Comparison of ENCODE assay signal across 12 cellular contexts in the genomic region with DNA sequence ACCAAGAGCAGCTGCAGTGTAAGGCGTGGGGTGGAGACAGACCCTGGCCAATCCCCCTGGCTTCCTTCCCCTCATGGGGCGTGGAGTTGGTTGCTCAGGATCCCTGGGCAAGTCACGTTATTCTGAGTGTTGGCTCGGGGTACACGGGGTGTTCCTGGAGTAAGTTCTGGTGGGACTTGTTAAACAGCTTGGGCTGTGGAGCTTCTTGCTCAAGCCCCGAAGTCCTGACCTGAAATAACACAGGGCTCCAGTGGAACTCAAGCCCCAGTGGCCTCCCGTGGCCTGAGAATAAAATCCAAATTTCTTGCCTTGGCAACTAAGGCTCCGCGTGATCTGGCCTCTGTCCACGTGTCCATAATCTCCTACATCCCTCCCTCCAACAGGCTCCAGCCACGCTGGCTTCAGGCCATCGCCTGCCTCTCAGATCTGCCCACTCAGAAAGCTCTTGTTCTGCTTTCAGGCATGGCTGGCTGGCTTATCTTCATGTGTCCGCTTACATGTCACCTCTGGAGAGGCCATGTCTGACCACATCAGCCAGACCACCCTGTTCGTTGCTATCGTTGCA. TPM values are rescaled to one million over a fixed set of nuclear protein-coding genes. Genes with fewer than 3 reads are reported as not detected.
DNase-seq lines count a peak whose midpoint lies in the region; ATAC-seq, FAIRE-seq and TF ChIP-seq lines count a peak whose summit lies in the region.
"Had no signal": no experiment of that assay in that cellular context is flagged by ENCODE, and none has a peak within 500 bp of the region (broad histone marks: within the 10 kb centered on the region; RNA-seq: fewer than 3 reads in every experiment).

No MANE protein-coding gene starts in this region.

- POLR2A ChIA-PET in K562 (lab: Yijun Ruan, JAX) = interaction anchor here (0.6 to 1.3 kb wide), 2 partner anchors 13 to 19 kb away, joined by 3 read pairs; no protein-coding TSS in a partner anchor

- H4K20me1 ChIP-seq in K562 (replicated peaks; ENCODE audit: control insufficient read depth, insufficient read depth, low read length) = no peaks in the 10 kb centered on the region

- H3K9me3 ChIP-seq in BE2C (no peaks in the 10 kb centered on the region), K562 (replicated peaks; ENCODE audit: control insufficient read depth, insufficient read depth, low read depth, low read length) (no peaks in the 10 kb centered on the region)
- H3K9me3 ChIP-seq: HAP-1, prostate gland had no signal

- no peak for TF ChIP-seq RAD21 in K562 (CRISPR knock-in tag; conservative IDR thresholded peaks at IDR 0.05 in 1 of 2, IDR thresholded peaks at IDR 0.05 in 1 of 2)

- DNase-seq in BE2C (peak; percentile 55), K562 (ENCODE audit: extremely low read depth in 1 of 4, low spot score in 3 of 4) (peak in 2 of 4 experiments; percentile 42 to 62), hepatic stellate cell (ENCODE audit: low spot score) (peak; percentile 42), putamen (ENCODE audit: low spot score) (peak; percentile 90), CD14-positive monocyte (ENCODE audit: low spot score) (no peak), GF-D8 (lab: John Stamatoyannopoulos, UW) (no peak)
- DNase-seq in activated naive CD4-positive, alpha-beta T cell treated with anti-CD3 and anti-CD28 coated beads, Interleukin-2, amount 50 U/mL, for 72 hours (ENCODE audit: low spot score in 2 of 2) = no peak
- DNase-seq: activated naive CD4-positive, alpha-beta T cell treated with anti-CD3 and anti-CD28 coated beads for 36 hours; NCI-H510A treated with DMSO at 0.1 percent for 48 hours had no signal

- H3K27me3 Mint-ChIP-seq in CD14-positive monocyte (ENCODE audit: low read depth in 3 of 3) = peaks cover 4 to 12% (median 6%) of the 10 kb centered on the region in 3 donors

- no peaks in the 10 kb centered on the region for H3K36me3 ChIP-seq in BE2C
- H3K36me3 ChIP-seq in K562 (ENCODE audit: control insufficient read depth, insufficient read depth, low read length) = no peaks in the 10 kb centered on the region
- H3K36me3 ChIP-seq: HAP-1, prostate gland had no signal

- no peaks in the 10 kb centered on the region for H3K79me2 ChIP-seq in K562 (ENCODE audit: control insufficient read depth, insufficient read depth, low read length)

- no peaks in the 10 kb centered on the region for H3K4me1 Mint-ChIP-seq in CD14-positive monocyte

- H2AFZ ChIP-seq in K562 (ENCODE audit: low read depth, low read length) = peak overlapping the region; percentile 82

- H3K36me3 Mint-ChIP-seq in CD14-positive monocyte = no peaks in the 10 kb centered on the region
- no peaks in the 10 kb centered on the region for H3K36me3 Mint-ChIP-seq in activated naive CD4-positive, alpha-beta T cell treated with anti-CD3 and anti-CD28 coated beads, Interleukin-2, amount 50 U/mL, for 72 hours

- in situ Hi-C loops in K562 (cut with MboI) = no loop called here

- ATAC-seq in K562 (peak; percentile 81), GM18867 (IDR thresholded peaks at IDR 0.05; ENCODE audit: unreplicated experiment) (no peak)
- ATAC-seq in activated naive CD4-positive, alpha-beta T cell treated with anti-CD3 and anti-CD28 coated beads, Interleukin-2, amount 50 U/mL, for 72 hours = no peak

- H3K27me3 ChIP-seq in BE2C (no peaks in the 10 kb centered on the region), K562 (ENCODE audit: control insufficient read depth in 2 of 2, insufficient read depth in 2 of 2, low read length in 2 of 2) (peaks cover 18 to 35% of the 10 kb centered on the region in 2 experiments; a peak in 4 of 5 replicates)

- H3K9ac ChIP-seq in K562 (ENCODE audit: insufficient read depth in 1 of 2, low read depth in 2 of 2, low read length in 2 of 2) = peak overlapping the region in 1 of 2 experiments; percentile 2; a peak in 1 of 4 replicates

- intact Hi-C loops in K562 (cut with micrococcal nuclease) (no loop called here), CD14-positive monocyte (cut with micrococcal nuclease) (no loop called here)

- CTCF ChIA-PET in K562 (lab: Yijun Ruan, JAX; ENCODE audit: low intra/inter-chr PET ratio) = no interaction called here

- H3K4me3 ChIP-seq in BE2C (ENCODE audit: low read depth, low read length) (no peak overlapping the region), K562 (no peak overlapping the region)
- H3K4me3 ChIP-seq: HAP-1, prostate gland had no signal

- TF ChIP-seq CTCF in BE2C (IDR thresholded peaks at IDR 0.05; ENCODE audit: low read depth, low read length) (no peak), K562 (IDR thresholded peaks at IDR 0.05 in 2 of 3, conservative IDR thresholded peaks at IDR 0.05 in 1 of 3; ENCODE audit: insufficient read depth in 2 of 3, low read depth in 1 of 3, low read length in 3 of 3) (no peak), CD14-positive monocyte (IDR thresholded peaks at IDR 0.05) (no peak)

- no peak overlapping the region for H3K4me3 Mint-ChIP-seq in CD14-positive monocyte
- H3K4me3 Mint-ChIP-seq: activated naive CD4-positive, alpha-beta T cell treated with anti-CD3 and anti-CD28 coated beads for 36 hours had no signal

- H3K9me3 Mint-ChIP-seq in CD14-positive monocyte = peaks cover 0 to 3% (median 0%) of the 10 kb centered on the region in 7 donors
- H3K9me3 Mint-ChIP-seq in activated naive CD4-positive, alpha-beta T cell treated with anti-CD3 and anti-CD28 coated beads, Interleukin-2, amount 50 U/mL, for 72 hours = no peaks in the 10 kb centered on the region
- H3K9me3 Mint-ChIP-seq: activated naive CD4-positive, alpha-beta T cell treated with anti-CD3 and anti-CD28 coated beads for 36 hours had no signal

- WGBS in K562 (ENCODE audit: insufficient coverage, low coverage, missing lambda C conversion rate) = 8% methylated on average over 14 of the region's 15 CpGs

- H3K9me1 ChIP-seq in K562 (ENCODE audit: control insufficient read depth, insufficient read depth, low read length) = no peaks in the 10 kb centered on the region

- H3K27ac ChIP-seq in K562 (ENCODE audit: extremely low read depth, low read depth, low read length) = no peak overlapping the region
- H3K27ac ChIP-seq: prostate gland had no signal

- no peak overlapping the region for H3K27ac Mint-ChIP-seq in CD14-positive monocyte
- no peak overlapping the region for H3K27ac Mint-ChIP-seq in activated naive CD4-positive, alpha-beta T cell treated with anti-CD3 and anti-CD28 coated beads, Interleukin-2, amount 50 U/mL, for 72 hours
- H3K27ac Mint-ChIP-seq: activated naive CD4-positive, alpha-beta T cell treated with anti-CD3 and anti-CD28 coated beads for 36 hours had no signal

- TF ChIP-seq POLR2A in K562 (conservative IDR thresholded peaks at IDR 0.05) = no peak

- no peak for TF ChIP-seq EP300 in K562 (IDR thresholded peaks at IDR 0.05; ENCODE audit: low read length)

- peak; percentile 67 for FAIRE-seq in K562 (lab: Jason Lieb, UNC)

- peaks cover 2% of the 10 kb centered on the region; the same call in 1 of the 2 replicates for H3K4me1 ChIP-seq in BE2C
- peaks cover 6 to 10% of the 10 kb centered on the region in 2 experiments; a peak in 3 of 5 replicates for H3K4me1 ChIP-seq in K562 (replicated peaks in 1 of 2; ENCODE audit: control insufficient read depth in 2 of 2, insufficient read depth in 2 of 2, low read length in 2 of 2)
- H3K4me1 ChIP-seq: HAP-1, prostate gland had no signal

- no TSS peak for BruUV-seq in K562 (replicated peaks; lab: Mats Ljungman, UMichigan)

- H3K4me2 ChIP-seq in K562 (ENCODE audit: insufficient read depth, low read length) = peak overlapping the region; percentile 14; the same call in 1 of the 2 replicates

TF ChIP-seq in K562, 482 proteins besides CTCF, POLR2A, EP300 and RAD21 (continues in another document):
- TF ChIP-seq ZNF436 (CRISPR knock-in tag; IDR thresholded peaks at IDR 0.05) = no peak
- TF ChIP-seq MAFK (IDR thresholded peaks at IDR 0.05; ENCODE audit: low read length) = no peak
- TF ChIP-seq PKNOX1 (IDR thresholded peaks at IDR 0.05) = no peak
- no peak for TF ChIP-seq ILK (tag; IDR thresholded peaks at IDR 0.05; ENCODE audit: borderline replicate concordance, low read depth)
- TF ChIP-seq HIVEP1 (CRISPR knock-in tag; IDR thresholded peaks at IDR 0.05) = no peak
- TF ChIP-seq MCM3 (IDR thresholded peaks at IDR 0.05) = no peak
- TF ChIP-seq POLR3A (IDR thresholded peaks at IDR 0.05; ENCODE audit: borderline replicate concordance, extremely low read depth, insufficient read depth, insufficient read length) = no peak
- TF ChIP-seq GABPB1 (CRISPR knock-in tag; IDR thresholded peaks at IDR 0.05) = no peak
- no peak for TF ChIP-seq SOX6 (IDR thresholded peaks at IDR 0.05)
- TF ChIP-seq NFIC (IDR thresholded peaks at IDR 0.05) = peak; percentile 72
- TF ChIP-seq CTBP1 (IDR thresholded peaks at IDR 0.05; ENCODE audit: borderline replicate concordance) = no peak

RNA-seq across cellular contexts. Expression of gene BCO1, which starts 49.3 kb away (rescaled TPM):
- not detected for polyA plus RNA-seq in BE2C (2012; ENCODE audit: insufficient read depth, insufficient read length, low read depth)
- not detected in 2 replicates for total RNA-seq in K562 (2011; cell fraction: chromatin; rRNA removed; ENCODE audit: low replicate concordance)
- total RNA-seq in K562 (2011; cell fraction: nucleolus; rRNA removed) = not detected in 2 replicates
- total RNA-seq in K562 (2011; cell fraction: nucleoplasm; rRNA removed) = not detected in 2 replicates
- not detected in 2 replicates for total RNA-seq in K562 (2014; rRNA removed)
- not detected in 2 replicates for total RNA-seq in K562 (2014; rRNA removed; fragmentation: Illumina TruSeq; extraction: Trizol)
- not detected in 2 replicates for total RNA-seq in K562 (2015; rRNA removed; fragmentation: Illumina TruSeq; extraction: Trizol)
- total RNA-seq in K562 (2021) = not detected in 2 replicates
- polyA plus RNA-seq in K562 (2011; rRNA removed) = not detected in 2 replicates
- not detected in 2 replicates for polyA plus RNA-seq in K562 (2011; cell fraction: cytosol; rRNA removed)
- not detected in 2 replicates for polyA plus RNA-seq in K562 (2011; cell fraction: nucleus; rRNA removed)
- not detected in 2 replicates for polyA plus RNA-seq in K562 (2012)
- not detected in 2 replicates for polyA plus RNA-seq in K562 (2014; fragmentation: Illumina TruSeq; extraction: Trizol)
- not detected for polyA plus RNA-seq in K562 (2014; fragmentation: Nextera tagmentation; extraction: Ambion mirVana)
- not detected in 2 replicates for polyA plus RNA-seq in K562 (2014; rRNA removed)
- polyA minus RNA-seq in K562 (2011; rRNA and poly(A)+ RNA removed) = not detected in 2 replicates
- polyA minus RNA-seq in K562 (2011; cell fraction: cytosol; rRNA and poly(A)+ RNA removed) = not detected in 2 replicates
- polyA minus RNA-seq in K562 (2011; cell fraction: nucleus; rRNA and poly(A)+ RNA removed) = not detected in 2 replicates
- not detected for polyA plus RNA-seq in CD14-positive monocyte
- total RNA-seq in activated naive CD4-positive, alpha-beta T cell treated with anti-CD3 and anti-CD28 coated beads, Interleukin-2, amount 50 U/mL, for 72 hours = not detected
- total RNA-seq: activated naive CD4-positive, alpha-beta T cell treated with anti-CD3 and anti-CD28 coated beads for 36 hours had no signal

Comparison
In these comparisons a context has a peak if more than half of its experiments do, and no peak if none do; other contexts are left out.
1. DNase-seq: peak in BE2C (single experiment), hepatic stellate cell (single experiment) and putamen (single experiment); none in CD14-positive monocyte (single experiment), activated naive CD4-positive, alpha-beta T cell treated with anti-CD3 and anti-CD28 coated beads, Interleukin-2, amount 50 U/mL, for 72 hours (0 of 2) and GF-D8 (single experiment).